1 cellular context compared by ENCODE assay signal in genomic region chr5:31452314-31452713, GRCh38.
TF ChIP-seq lines count a peak whose summit lies in the region.

No MANE protein-coding gene starts in this region.

TF ChIP-seq in K562, 482 proteins besides CTCF, POLR2A, EP300 and RAD21 (continued from another document):
- TF ChIP-seq BMI1 (IDR thresholded peaks at IDR 0.05; ENCODE audit: low read length) (no peak), STAT5B (CRISPR knock-in tag; IDR thresholded peaks at IDR 0.05) (no peak), CBFA2T2 (conservative IDR thresholded peaks at IDR 0.05) (no peak), CEBPB (tag; IDR thresholded peaks at IDR 0.05) (peak; percentile 69; the same call in 1 of the 2 replicates), ZNF324 (CRISPR knock-in tag; IDR thresholded peaks at IDR 0.05) (no peak)
